ENCODE assay signal across 8 cellular contexts in genomic region chr1:15850450-15851079, GRCh38. TPM values are rescaled to one million over a fixed set of nuclear protein-coding genes. Genes with fewer than 3 reads are reported as not detected.
A peak's percentile ranks its signal among the peaks of the same experiment; 100 is the strongest.
DNase-seq lines count a peak whose midpoint lies in the region; ATAC-seq and TF ChIP-seq lines count a peak whose summit lies in the region.

No MANE protein-coding gene starts in this region.

- no peaks in the 10 kb centered on the region for H3K9me3 Mint-ChIP-seq in CD8-positive, alpha-beta memory T cell

- TF ChIP-seq CTCF in NB4 (IDR thresholded peaks at IDR 0.05; ENCODE audit: low read depth, low read length) (no peak), osteoblast (IDR thresholded peaks at IDR 0.05; ENCODE audit: extremely low read depth, low read depth, low read length) (no peak), lower leg skin (IDR thresholded peaks at IDR 0.05) (no peak)

- H3K4me1 Mint-ChIP-seq in CD8-positive, alpha-beta memory T cell: peaks cover 40 to 66% (median 54%) of the 10 kb centered on the region in 3 donors

- peak overlapping the region; percentile 59 to 99 (median 96) for H3K4me3 Mint-ChIP-seq in CD8-positive, alpha-beta memory T cell

- peak overlapping the region; percentile 9 to 99 (median 82) for H3K27ac Mint-ChIP-seq in CD8-positive, alpha-beta memory T cell

- intact Hi-C loops in lower leg skin (cut with DNase I; ENCODE audit: low total_unique reads): no loop called here

- H3K36me3 ChIP-seq in CD8-positive, alpha-beta memory T cell (ENCODE audit: insufficient read depth, low read length): no peaks in the 10 kb centered on the region
- H3K36me3 ChIP-seq in ectodermal cell (ENCODE audit: control insufficient read depth, insufficient read depth, low read length) (no peaks in the 10 kb centered on the region), osteoblast (ENCODE audit: insufficient read depth, low read length) (no peaks in the 10 kb centered on the region)

- H3K79me2 ChIP-seq in osteoblast (ENCODE audit: insufficient read depth, low read length): peaks cover 84% of the 10 kb centered on the region

- peak overlapping the region; percentile 100 for H3K4me2 ChIP-seq in osteoblast (ENCODE audit: insufficient read depth, low read length)

- no peak for ATAC-seq in activated CD4-positive, CD25-positive, alpha-beta regulatory T cell treated with anti-CD3 and anti-CD28 coated beads, Interleukin-2, amount 50 U/mL, for 24 hours
- no peak for ATAC-seq in GM21825 (IDR thresholded peaks at IDR 0.05; ENCODE audit: unreplicated experiment)

- peaks cover 17% of the 10 kb centered on the region for H4K20me1 ChIP-seq in osteoblast (ENCODE audit: insufficient read depth, low read length)

- CTCF ChIA-PET in CD8-positive, alpha-beta memory T cell (lab: Charles Lee): interaction anchor here (1.9 to 3.8 kb wide), 2 partner anchors 17 to 35 kb away, joined by 8 to 38 read pairs; no protein-coding TSS in a partner anchor

- POLR2A ChIA-PET in CD8-positive, alpha-beta memory T cell (lab: Charles Lee): interaction anchor here (0.5 to 5.5 kb wide), 4 partner anchors 9 to 24 kb away, joined by 3 to 319 read pairs (median 4); no protein-coding TSS in a partner anchor

- peaks cover 34% of the 10 kb centered on the region for H3K4me1 ChIP-seq in CD8-positive, alpha-beta memory T cell (ENCODE audit: insufficient read depth, low read length)
- H3K4me1 ChIP-seq in ectodermal cell (ENCODE audit: control insufficient read depth, insufficient read depth, low read length): peaks cover 13% of the 10 kb centered on the region
- H3K4me1 ChIP-seq in osteoblast (ENCODE audit: insufficient read depth, low read length): peaks cover 32% of the 10 kb centered on the region

- TF ChIP-seq POLR2A in NB4 (IDR thresholded peaks at IDR 0.05; ENCODE audit: extremely low read depth, insufficient read length) (no peak), lower leg skin (IDR thresholded peaks at IDR 0.05) (no peak)

- DNase-seq in CD8-positive, alpha-beta memory T cell: no peak
- DNase-seq in NB4 (ENCODE audit: low read depth) (no peak), osteoblast (ENCODE audit: insufficient read length, low spot score, missing footprints) (no peak), lower leg skin (ENCODE audit: low spot score in 2 of 2) (no peak), Ammon's horn (ENCODE audit: low spot score) (no peak)

- H3K36me3 Mint-ChIP-seq in CD8-positive, alpha-beta memory T cell: peaks cover 0 to 15% (median 0%) of the 10 kb centered on the region in 3 donors

- peak overlapping the region; percentile 84 for H3K27ac ChIP-seq in CD8-positive, alpha-beta memory T cell (ENCODE audit: low read depth, low read length)
- H3K27ac ChIP-seq in ectodermal cell (ENCODE audit: insufficient read depth, low read depth, low read length, poor library complexity, severe bottlenecking) (peak overlapping the region; percentile 96), osteoblast (ENCODE audit: low read depth, low read length) (peak overlapping the region; percentile 94)

- WGBS in ectodermal cell, 2 experiments: 44 to 50% methylated on average over 1 to 2 of the region's 2 CpGs
- 11 to 18% methylated on average over 2 of the region's 2 CpGs for WGBS in lower leg skin, 2 donors

- H2AFZ ChIP-seq in osteoblast (ENCODE audit: low read length): no peak overlapping the region

- H3K27me3 ChIP-seq in CD8-positive, alpha-beta memory T cell (ENCODE audit: insufficient read depth, low read length, poor library complexity, severe bottlenecking): no peaks in the 10 kb centered on the region
- H3K27me3 ChIP-seq in ectodermal cell (ENCODE audit: control insufficient read depth, insufficient read depth, low read length, poor library complexity, severe bottlenecking): no peaks in the 10 kb centered on the region
- no peaks in the 10 kb centered on the region for H3K27me3 ChIP-seq in osteoblast (ENCODE audit: insufficient read depth, low read length)

- no peaks in the 10 kb centered on the region for H3K9me3 ChIP-seq in CD8-positive, alpha-beta memory T cell (ENCODE audit: low read length)
- no peaks in the 10 kb centered on the region for H3K9me3 ChIP-seq in ectodermal cell (ENCODE audit: control insufficient read depth, low read length)
- no peaks in the 10 kb centered on the region for H3K9me3 ChIP-seq in osteoblast (ENCODE audit: low read depth, low read length)

- H3K27me3 Mint-ChIP-seq in CD8-positive, alpha-beta memory T cell: no peaks in the 10 kb centered on the region

- no peak overlapping the region for H3K4me3 ChIP-seq in CD8-positive, alpha-beta memory T cell (ENCODE audit: low read length)
- H3K4me3 ChIP-seq in NB4 (ENCODE audit: low read depth, low read length) (peak overlapping the region; percentile 99), ectodermal cell (ENCODE audit: insufficient read depth, low read depth, low read length) (peak overlapping the region; percentile 72), osteoblast (ENCODE audit: insufficient read depth, low read length) (peak overlapping the region; percentile 76), lower leg skin (ENCODE audit: low read depth, poor library complexity, severe bottlenecking) (no peak overlapping the region)

RNA-seq across cellular contexts. Expression of gene SPEN, which starts 3.1 kb away (rescaled TPM):
- 10 to 100 TPM; 63.1 to 66.3 TPM for total RNA-seq in CD8-positive, alpha-beta memory T cell
- polyA plus RNA-seq in CD8-positive, alpha-beta memory T cell: 35.6 TPM
- polyA plus RNA-seq in ectodermal cell (2013, experiment 1 of 4): 44.1 TPM
- polyA plus RNA-seq in ectodermal cell (2013, experiment 2 of 4): 54.7 TPM
- polyA plus RNA-seq in ectodermal cell (2013, experiment 3 of 4): 42.2 TPM
- 55.0 TPM for polyA plus RNA-seq in ectodermal cell (2013, experiment 4 of 4)
- total RNA-seq in osteoblast (21.0 and 24.8 TPM in 2 replicates), lower leg skin (10 to 100 TPM; 41.4 to 63.6 (median 42.9) TPM)

RNA-seq across cellular contexts. Expression of gene UQCRHL, which starts 43.1 kb away (rescaled TPM):
- 1 to 10 TPM; 1.7 to 2.0 TPM for total RNA-seq in CD8-positive, alpha-beta memory T cell
- polyA plus RNA-seq in CD8-positive, alpha-beta memory T cell: 0.95 TPM
- polyA plus RNA-seq in ectodermal cell (2013, experiment 1 of 4): 7.3 TPM
- 6.4 TPM for polyA plus RNA-seq in ectodermal cell (2013, experiment 2 of 4)
- 6.0 TPM for polyA plus RNA-seq in ectodermal cell (2013, experiment 3 of 4)
- polyA plus RNA-seq in ectodermal cell (2013, experiment 4 of 4): 6.5 TPM
- 1.1 and 1.5 TPM in 2 replicates for total RNA-seq in osteoblast
- total RNA-seq in lower leg skin: 1 to 10 TPM in 2 of 4 donors, under 1 TPM in 2; 0.62 to 1.4 (median 0.94) TPM

Comparison
In these comparisons a context has a peak if more than half of its experiments do, and no peak if none do; other contexts are left out.
1. H3K4me3 ChIP-seq: peak in NB4 (single experiment), ectodermal cell (single experiment) and osteoblast (single experiment); none in CD8-positive, alpha-beta memory T cell (single experiment) and lower leg skin (single experiment).
2. Peak in every context shown above with its lines, with median percentiles within 50 percentile points of each other: H3K27ac ChIP-seq.